ENCODE assay signal across 16 cellular contexts in genomic region chr18:79371536-79372210, GRCh38. TPM values are rescaled to one million over a fixed set of nuclear protein-coding genes. Genes with fewer than 3 reads are reported as not detected.
DNase-seq lines count a peak whose midpoint lies in the region; ATAC-seq, FAIRE-seq and TF ChIP-seq lines count a peak whose summit lies in the region.
"Had no signal": no experiment of that assay in that cellular context is flagged by ENCODE, and none has a peak within 500 bp of the region (broad histone marks: within the 10 kb centered on the region; RNA-seq: fewer than 3 reads in every experiment).

No MANE protein-coding gene starts in this region.

- peak; percentile 32 for DNase-seq in activated CD4-positive, alpha-beta T cell treated with anti-CD3 and anti-CD28 coated beads, Interleukin-2, amount 10 ng/mL, durations not matched to agents 7 days and 5 days
- no peak for DNase-seq in activated CD4-positive, alpha-beta T cell treated with anti-CD3 and anti-CD28 coated beads, Interleukin-2, amount 50 U/mL, for 1 hour
- DNase-seq in activated naive CD4-positive, alpha-beta T cell treated with anti-CD3 and anti-CD28 coated beads, Interleukin-2, amount 50 U/mL, for 72 hours (ENCODE audit: low spot score in 2 of 2) = peak in 1 of 2 donors; percentile 53
- no peak for DNase-seq in stimulated activated effector memory CD8-positive, alpha-beta T cell treated with anti-CD3 and anti-CD28 coated beads, Interleukin-12 subunit alpha, Interleukin-12 subunit beta, amount 100 ng/mL, for 72 hours (ENCODE audit: low spot score in 2 of 2)
- DNase-seq in pancreas = no peak
- DNase-seq in NCI-H1930 (lab: John Stamatoyannopoulos, UW) = no peak
- no peak for DNase-seq in T1000 (lab: John Stamatoyannopoulos, UW)
- DNase-seq: colonic mucosa; GM23248; lower lobe of right lung; NCI-H1417 treated with DMSO at 0.1 percent for 48 hours; stimulated activated CD4-positive, alpha-beta T cell treated with anti-CD3 and anti-CD28 coated beads, Interleukin-12 subunit alpha, Interleukin-12 subunit beta, amount 100 ng/mL, for 4 hours had no signal

- H3K4me1 ChIP-seq in pancreas = no peaks in the 10 kb centered on the region
- H3K4me1 ChIP-seq: colonic mucosa, lower lobe of right lung had no signal

- POLR2A ChIA-PET in activated CD4-positive, alpha-beta T cell treated with anti-CD3 and anti-CD28 coated beads, Interleukin-2, amount 10 ng/mL, durations not matched to agents 7 days and 5 days (lab: Charles Lee) = no interaction called here

- no peaks in the 10 kb centered on the region for H3K9me3 Mint-ChIP-seq in activated CD4-positive, alpha-beta T cell treated with anti-CD3 and anti-CD28 coated beads, Interleukin-2, amount 10 ng/mL, durations not matched to agents 7 days and 5 days
- no peaks in the 10 kb centered on the region for H3K9me3 Mint-ChIP-seq in activated naive CD4-positive, alpha-beta T cell treated with anti-CD3 and anti-CD28 coated beads, Interleukin-2, amount 50 U/mL, for 72 hours
- no peaks in the 10 kb centered on the region for H3K9me3 Mint-ChIP-seq in stimulated activated effector memory CD8-positive, alpha-beta T cell treated with anti-CD3 and anti-CD28 coated beads, Interleukin-12 subunit alpha, Interleukin-12 subunit beta, amount 100 ng/mL, for 72 hours

- no peak for FAIRE-seq in pancreas (lab: Jason Lieb, UNC)
- FAIRE-seq: HTR-8/SVneo, urothelium cell line had no signal

- H3K27me3 Mint-ChIP-seq in activated CD4-positive, alpha-beta T cell treated with anti-CD3 and anti-CD28 coated beads, Interleukin-2, amount 10 ng/mL, durations not matched to agents 7 days and 5 days = no peaks in the 10 kb centered on the region

- H3K4me3 ChIP-seq in pancreas = no peak overlapping the region
- H3K4me3 ChIP-seq: colonic mucosa, GM23248, lower lobe of right lung had no signal

- H3K27me3 ChIP-seq in pancreas = no peaks in the 10 kb centered on the region
- H3K27me3 ChIP-seq: colonic mucosa had no signal

- H3K27ac Mint-ChIP-seq in activated CD4-positive, alpha-beta T cell treated with anti-CD3 and anti-CD28 coated beads, Interleukin-2, amount 10 ng/mL, durations not matched to agents 7 days and 5 days = peak overlapping the region; percentile 65
- peak overlapping the region; percentile 21 to 85 for H3K27ac Mint-ChIP-seq in activated naive CD4-positive, alpha-beta T cell treated with anti-CD3 and anti-CD28 coated beads, Interleukin-2, amount 50 U/mL, for 72 hours
- H3K27ac Mint-ChIP-seq in stimulated activated effector memory CD8-positive, alpha-beta T cell treated with anti-CD3 and anti-CD28 coated beads, Interleukin-12 subunit alpha, Interleukin-12 subunit beta, amount 100 ng/mL, for 72 hours = peak overlapping the region; percentile 75

- H3K36me3 ChIP-seq in pancreas = no peaks in the 10 kb centered on the region
- H3K36me3 ChIP-seq: colonic mucosa had no signal

- no peak overlapping the region for H3K27ac ChIP-seq in pancreas
- H3K27ac ChIP-seq: colonic mucosa, GM23248, lower lobe of right lung, VCaP had no signal

- no peak for TF ChIP-seq CTCF in pancreas (IDR thresholded peaks at IDR 0.05)

- peaks cover 27% of the 10 kb centered on the region for H3K4me1 Mint-ChIP-seq in activated CD4-positive, alpha-beta T cell treated with anti-CD3 and anti-CD28 coated beads, Interleukin-2, amount 10 ng/mL, durations not matched to agents 7 days and 5 days
- H3K4me1 Mint-ChIP-seq in stimulated activated effector memory CD8-positive, alpha-beta T cell treated with anti-CD3 and anti-CD28 coated beads, Interleukin-12 subunit alpha, Interleukin-12 subunit beta, amount 100 ng/mL, for 72 hours = peaks cover 25% of the 10 kb centered on the region

- H3K36me3 Mint-ChIP-seq in activated CD4-positive, alpha-beta T cell treated with anti-CD3 and anti-CD28 coated beads, Interleukin-2, amount 10 ng/mL, durations not matched to agents 7 days and 5 days (ENCODE audit: low read depth) = peaks cover 11% of the 10 kb centered on the region
- H3K36me3 Mint-ChIP-seq in activated naive CD4-positive, alpha-beta T cell treated with anti-CD3 and anti-CD28 coated beads, Interleukin-2, amount 50 U/mL, for 72 hours = no peaks in the 10 kb centered on the region
- peaks cover 13% of the 10 kb centered on the region for H3K36me3 Mint-ChIP-seq in stimulated activated effector memory CD8-positive, alpha-beta T cell treated with anti-CD3 and anti-CD28 coated beads, Interleukin-12 subunit alpha, Interleukin-12 subunit beta, amount 100 ng/mL, for 72 hours

- ATAC-seq in HG03432 (IDR thresholded peaks at IDR 0.05; ENCODE audit: unreplicated experiment) (peak; percentile 58), pancreas (no peak)
- peak; percentile 51 to 86 for ATAC-seq in activated naive CD4-positive, alpha-beta T cell treated with anti-CD3 and anti-CD28 coated beads, Interleukin-2, amount 50 U/mL, for 72 hours
- peak; percentile 77 for ATAC-seq in stimulated activated effector memory CD8-positive, alpha-beta T cell treated with anti-CD3 and anti-CD28 coated beads, Interleukin-12 subunit alpha, Interleukin-12 subunit beta, amount 100 ng/mL, for 72 hours
- ATAC-seq: lower lobe of right lung had no signal

- CTCF ChIA-PET in activated CD4-positive, alpha-beta T cell treated with anti-CD3 and anti-CD28 coated beads, Interleukin-2, amount 10 ng/mL, durations not matched to agents 7 days and 5 days (lab: Charles Lee) = interaction anchor here (0.6 kb wide), 1 partner anchor 105 kb away, joined by 5 read pairs; no protein-coding TSS in a partner anchor

- intact Hi-C loops in pancreas (cut with DNase I) = no loop called here

- H3K9me3 ChIP-seq in pancreas = no peaks in the 10 kb centered on the region
- H3K9me3 ChIP-seq: colonic mucosa, lower lobe of right lung had no signal

- 88 to 91% methylated on average over 16 of the region's 16 CpGs for WGBS in pancreas, 2 donors

- H3K4me3 Mint-ChIP-seq in activated CD4-positive, alpha-beta T cell treated with anti-CD3 and anti-CD28 coated beads, Interleukin-2, amount 10 ng/mL, durations not matched to agents 7 days and 5 days = no peak overlapping the region
- no peak overlapping the region for H3K4me3 Mint-ChIP-seq in stimulated activated effector memory CD8-positive, alpha-beta T cell treated with anti-CD3 and anti-CD28 coated beads, Interleukin-12 subunit alpha, Interleukin-12 subunit beta, amount 100 ng/mL, for 72 hours

RNA-seq across cellular contexts. Expression of gene NFATC1, which starts 24.1 kb away (rescaled TPM):
- 10 to 100 TPM; 36.9 to 37.1 TPM for total RNA-seq in activated CD4-positive, alpha-beta T cell treated with anti-CD3 and anti-CD28 coated beads, Interleukin-2, amount 10 ng/mL, durations not matched to agents 7 days and 5 days
- 10 to 100 TPM; 89.4 to 94.8 TPM for total RNA-seq in activated naive CD4-positive, alpha-beta T cell treated with anti-CD3 and anti-CD28 coated beads, Interleukin-2, amount 50 U/mL, for 72 hours
- total RNA-seq in pancreas = 1 to 10 TPM; 3.4 to 7.9 (median 4.5) TPM
- polyA plus RNA-seq in pancreas = 1 to 10 TPM; 4.3 to 4.5 TPM

Comparison
In these comparisons a context has a peak if more than half of its experiments do, and no peak if none do; other contexts are left out.
1. ATAC-seq: peak in HG03432 (single experiment), activated naive CD4-positive, alpha-beta T cell treated with anti-CD3 and anti-CD28 coated beads, Interleukin-2, amount 50 U/mL, for 72 hours (2 of 2) and stimulated activated effector memory CD8-positive, alpha-beta T cell treated with anti-CD3 and anti-CD28 coated beads, Interleukin-12 subunit alpha, Interleukin-12 subunit beta, amount 100 ng/mL, for 72 hours (single experiment); none in pancreas (0 of 4).
2. RNA of gene NFATC1, which starts 24.1 kb away (total RNA-seq): 89.4 to 94.8 TPM in activated naive CD4-positive, alpha-beta T cell treated with anti-CD3 and anti-CD28 coated beads, Interleukin-2, amount 50 U/mL, for 72 hours and 36.9 to 37.1 TPM in activated CD4-positive, alpha-beta T cell treated with anti-CD3 and anti-CD28 coated beads, Interleukin-2, amount 10 ng/mL, durations not matched to agents 7 days and 5 days; 3.4 to 7.9 TPM in pancreas; every median in the first group is over 4 times any median in the second.
3. Peak in every context shown above with its lines, with median percentiles within 50 percentile points of each other: H3K27ac Mint-ChIP-seq.